Comparison of ENCODE assay signal across 8 cellular contexts in genomic region chr1:62689524-62689923, GRCh38. TPM values are rescaled to one million over a fixed set of nuclear protein-coding genes. Genes with fewer than 3 reads are reported as not detected.
A peak's percentile ranks its signal among the peaks of the same experiment; 100 is the strongest.
DNase-seq lines count a peak whose midpoint lies in the region; ATAC-seq lines count a peak whose summit lies in the region.

No MANE protein-coding gene starts in this region.

- no peak for ATAC-seq in HG02642 (IDR thresholded peaks at IDR 0.05; ENCODE audit: poor library complexity, unreplicated experiment)
- no peak for ATAC-seq in GM18870 (IDR thresholded peaks at IDR 0.05; ENCODE audit: unreplicated experiment)

- peak; percentile 84 for DNase-seq in EL
- peak; percentile 79 for DNase-seq in RPMI7951 (ENCODE audit: low read depth)
- DNase-seq in fibroblast of peridontal ligament (ENCODE audit: extremely low read depth), result peak; percentile 70
- peak; percentile 35 for DNase-seq in pulmonary artery endothelial cell (ENCODE audit: low read depth, low spot score)
- DNase-seq in stimulated activated naive CD4-positive, alpha-beta T cell treated with Interleukin-2 at 50 U/mL for 16 hours (lab: John Stamatoyannopoulos, UW), result no peak
- DNase-seq in HK-2 (ENCODE audit: unreplicated experiment), result no peak

RNA-seq across cellular contexts. Expression of gene DOCK7, which starts 1.3 kb away (rescaled TPM):
- total RNA-seq in RPMI7951 (2014; rRNA removed; shearing (Covaris generic)), result 78.5 and 102 TPM in 2 replicates
- total RNA-seq in pulmonary artery endothelial cell, result 37.1 and 47.2 TPM in 2 replicates

Comparison
In these comparisons a context has a peak if more than half of its experiments do, and no peak if none do; other contexts are left out.
1. DNase-seq: peak in EL (single experiment), RPMI7951 (single experiment), fibroblast of peridontal ligament (single experiment) and pulmonary artery endothelial cell (single experiment); none in stimulated activated naive CD4-positive, alpha-beta T cell treated with Interleukin-2 at 50 U/mL for 16 hours (single experiment) and HK-2 (single experiment).